ENCODE assay signal across 9 cellular contexts in genomic region chr7:14322724-14323123, GRCh38.
"Had no signal": no experiment of that assay in that cellular context is flagged by ENCODE, and none has a peak within 500 bp of the region (broad histone marks: within the 10 kb centered on the region; RNA-seq: fewer than 3 reads in every experiment).

No MANE protein-coding gene starts in this region.

- H3K36me3 Mint-ChIP-seq: IgD-negative memory B cell had no signal

- ATAC-seq: HepG2 had no signal

- DNase-seq: IMR-90, Karpas-422, KBM-7, KG1 had no signal

- H3K27me3 Mint-ChIP-seq: IgD-negative memory B cell had no signal

- H3K4me1 Mint-ChIP-seq: IgD-negative memory B cell had no signal

- FAIRE-seq: HepG2, HTR-8/SVneo had no signal

- H3K4me3 Mint-ChIP-seq: IgD-negative memory B cell had no signal

- H3K27ac Mint-ChIP-seq: IgD-negative memory B cell had no signal

- H3K9ac ChIP-seq: KMS-11 had no signal

- H3K27ac ChIP-seq: HL-60, KMS-11 had no signal
